ENCODE assay signal across 1 cellular context in the genomic region with DNA sequence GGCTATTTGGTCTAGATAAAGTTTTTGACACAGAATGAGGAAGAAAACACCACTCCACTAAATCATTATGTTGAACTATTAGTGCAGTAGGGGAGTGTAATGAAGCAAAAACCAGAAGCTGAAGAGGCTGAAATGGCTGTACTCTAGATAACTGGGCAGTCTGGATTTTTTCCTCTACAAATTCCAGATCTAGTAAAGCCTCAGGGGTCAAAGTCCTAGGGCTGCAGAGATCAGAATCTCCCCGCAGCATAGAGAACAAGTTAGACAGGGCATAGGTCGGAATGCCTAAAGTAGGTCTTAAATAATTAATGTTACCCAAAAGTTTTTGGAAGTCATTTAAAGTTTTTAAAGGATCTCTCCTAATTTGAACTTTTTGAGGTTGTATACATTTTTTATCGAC.
TF ChIP-seq lines count a peak whose summit lies in the region.

No MANE protein-coding gene starts in this region.

TF ChIP-seq in liver, 16 proteins besides CTCF, POLR2A, EP300 and RAD21:
- peak; percentile 42 to 57 for TF ChIP-seq HNF4A (conservative IDR thresholded peaks at IDR 0.05)
